ENCODE assay signal across 8 cellular contexts in genomic region chr14:20327005-20327869, GRCh38. TPM values are rescaled to one million over a fixed set of nuclear protein-coding genes. Genes with fewer than 3 reads are reported as not detected.
DNase-seq lines count a peak whose midpoint lies in the region; ATAC-seq and TF ChIP-seq lines count a peak whose summit lies in the region.

No MANE protein-coding gene starts in this region.

- ATAC-seq in HG03565 (IDR thresholded peaks at IDR 0.05; ENCODE audit: unreplicated experiment) (peak; percentile 45), right cardiac atrium (peak; percentile 47 to 59), gastrocnemius medialis (peak; percentile 60 to 70), HG03175 (IDR thresholded peaks at IDR 0.05; ENCODE audit: unreplicated experiment) (no peak)

- H3K27ac ChIP-seq in right cardiac atrium (ENCODE audit: low read length) (no peak overlapping the region), gastrocnemius medialis (peak overlapping the region in 3 of 4 donors; percentile 9 to 57 (median 9))

- TF ChIP-seq CTCF in gastrocnemius medialis (IDR thresholded peaks at IDR 0.05 in 4 of 5, conservative IDR thresholded peaks at IDR 0.05 in 1 of 5), result peak; percentile 57 to 84 (median 78)

- H3K4me1 ChIP-seq in right cardiac atrium (ENCODE audit: control insufficient read depth, insufficient read depth, low read length) (no peaks in the 10 kb centered on the region), gastrocnemius medialis (peaks cover 10 to 13% of the 10 kb centered on the region in 2 donors)

- peak; percentile 45 for DNase-seq in stimulated activated CD4-positive, alpha-beta T cell treated with anti-CD3 and anti-CD28 coated beads, Interleukin-4, amount 100 ng/mL, for 24 hours
- no peak for DNase-seq in stimulated activated CD4-positive, alpha-beta T cell treated with anti-CD3 and anti-CD28 coated beads, Interleukin-4, amount 100 ng/mL, for 1 hour
- peak; percentile 66 for DNase-seq in NCI-H748 treated with DMSO at 0.1 percent for 48 hours (lab: John Stamatoyannopoulos, UW)
- DNase-seq in amniotic epithelial cell (ENCODE audit: low read depth), result peak; percentile 67
- no peak for DNase-seq in right cardiac atrium
- no peak for DNase-seq in gastrocnemius medialis

- H3K4me3 ChIP-seq in right cardiac atrium (ENCODE audit: low read length), result peak overlapping the region; percentile 5
- H3K4me3 ChIP-seq in gastrocnemius medialis, result no peak overlapping the region

- H3K36me3 ChIP-seq in gastrocnemius medialis, result peaks cover 0 to 45% of the 10 kb centered on the region in 2 donors

- no peaks in the 10 kb centered on the region for H3K9me3 ChIP-seq in right cardiac atrium (ENCODE audit: control insufficient read depth, low read length)
- no peaks in the 10 kb centered on the region for H3K9me3 ChIP-seq in gastrocnemius medialis

- no peaks in the 10 kb centered on the region for H3K27me3 ChIP-seq in right cardiac atrium (ENCODE audit: control insufficient read depth, insufficient read depth)
- H3K27me3 ChIP-seq in gastrocnemius medialis, result no peaks in the 10 kb centered on the region

- intact Hi-C loops in right cardiac atrium (cut with DNase I) (loop anchor here in 2 of 4 donors (5.0 to 10.0 kb wide), 2 partner anchors 278 to 285 kb away; no protein-coding TSS in a partner anchor), gastrocnemius medialis (cut with DNase I; ENCODE audit: low total_unique reads) (loop anchor here (1.0 kb wide), 1 partner anchor 282 kb away; no protein-coding TSS in a partner anchor)

- 43% methylated on average over 8 of the region's 8 CpGs for WGBS in right cardiac atrium

- in situ Hi-C loops in gastrocnemius medialis (cut with MboI; ENCODE audit: low sequenced_read_pairs in 4 of 4), result loop anchor here (5.0 to 25.0 kb wide), 6 partner anchors 135 to 660 kb away; partner anchors contain the start of genes APEX1 (in 3 of the 4), OSGEP (in 3 of the 4), PIP4P1 (in 3 of the 4) and PNP (in 3 of the 4)

- TF ChIP-seq POLR2A in gastrocnemius medialis (IDR thresholded peaks at IDR 0.05), result no peak

RNA-seq across cellular contexts. Expression of gene CCNB1IP1, which starts 5.8 kb away (rescaled TPM):
- 10 to 100 TPM; 41.0 to 58.2 (median 49.5) TPM for total RNA-seq in right cardiac atrium
- polyA plus RNA-seq in right cardiac atrium, result 72.1 TPM
- total RNA-seq in gastrocnemius medialis, result 10 to 100 TPM; 15.7 to 42.9 (median 30.2) TPM

RNA-seq across cellular contexts. Expression of gene PARP2, which starts 16.2 kb away (rescaled TPM):
- total RNA-seq in right cardiac atrium (10 to 100 TPM; 11.9 to 17.9 (median 16.3) TPM), gastrocnemius medialis (10 to 100 TPM in 1 of 4 donors, 1 to 10 TPM in 3; 5.1 to 15.0 (median 7.0) TPM)
- polyA plus RNA-seq in right cardiac atrium, result 14.3 TPM

RNA-seq across cellular contexts. Expression of gene TTC5, which starts 21.5 kb away (rescaled TPM):
- 10 to 100 TPM in 2 of 4 donors, 1 to 10 TPM in 2; 8.3 to 12.0 (median 9.5) TPM for total RNA-seq in right cardiac atrium
- polyA plus RNA-seq in right cardiac atrium, result 4.5 TPM
- 1 to 10 TPM; 3.7 to 6.3 (median 4.8) TPM for total RNA-seq in gastrocnemius medialis

Comparison
In these comparisons a context has a peak if more than half of its experiments do, and no peak if none do; other contexts are left out.
1. DNase-seq: peak in stimulated activated CD4-positive, alpha-beta T cell treated with anti-CD3 and anti-CD28 coated beads, Interleukin-4, amount 100 ng/mL, for 24 hours (single experiment), NCI-H748 treated with DMSO at 0.1 percent for 48 hours (single experiment) and amniotic epithelial cell (single experiment); none in stimulated activated CD4-positive, alpha-beta T cell treated with anti-CD3 and anti-CD28 coated beads, Interleukin-4, amount 100 ng/mL, for 1 hour (single experiment), right cardiac atrium (0 of 3) and gastrocnemius medialis (0 of 2).